Comparison of ENCODE assay signal across 17 cellular contexts in the genomic region with DNA sequence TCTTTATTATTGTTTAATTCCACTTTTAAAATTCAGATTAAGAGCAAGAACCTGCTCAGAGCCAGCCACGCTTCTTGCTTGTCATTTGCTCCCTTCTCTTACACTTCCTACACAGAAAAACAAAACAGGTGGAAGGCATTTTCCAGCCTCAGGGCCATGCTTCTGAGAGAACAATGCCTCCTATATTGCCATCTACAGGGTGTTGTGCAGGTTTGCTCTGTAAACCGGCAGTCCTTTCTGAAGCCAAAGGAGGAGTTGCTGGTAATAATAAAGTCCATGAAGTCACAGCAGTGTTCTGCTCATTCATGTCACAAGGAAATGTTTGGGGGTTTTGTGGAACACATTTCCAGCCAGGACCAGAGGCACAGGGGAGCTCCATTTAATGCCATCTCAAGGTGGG. TPM values are rescaled to one million over a fixed set of nuclear protein-coding genes. Genes with fewer than 3 reads are reported as not detected.
DNase-seq lines count a peak whose midpoint lies in the region; ATAC-seq and TF ChIP-seq lines count a peak whose summit lies in the region.
"Had no signal": no experiment of that assay in that cellular context is flagged by ENCODE, and none has a peak within 500 bp of the region (broad histone marks: within the 10 kb centered on the region; RNA-seq: fewer than 3 reads in every experiment).

No MANE protein-coding gene starts in this region.

- no peaks in the 10 kb centered on the region for H4K20me1 ChIP-seq in neural progenitor cell (ENCODE audit: low read depth)
- H4K20me1 ChIP-seq: BLaER1 had no signal

- no peak for ATAC-seq in GM18519 (IDR thresholded peaks at IDR 0.05; ENCODE audit: low FRiP score, unreplicated experiment)
- ATAC-seq in HG03439 (IDR thresholded peaks at IDR 0.05; ENCODE audit: unreplicated experiment), result no peak
- no peak for ATAC-seq in HG03097 (IDR thresholded peaks at IDR 0.05; ENCODE audit: low FRiP score, unreplicated experiment)
- ATAC-seq: K562, natural killer cell had no signal

- H3K4me3 Mint-ChIP-seq in endodermal cell, result no peak overlapping the region
- H3K4me3 Mint-ChIP-seq in neural progenitor cell, result no peak overlapping the region
- H3K4me3 Mint-ChIP-seq: natural killer cell had no signal

- H3K36me3 Mint-ChIP-seq in endodermal cell (ENCODE audit: low read depth) (no peaks in the 10 kb centered on the region), neural progenitor cell (no peaks in the 10 kb centered on the region)
- H3K36me3 Mint-ChIP-seq: natural killer cell had no signal

- H3K27ac ChIP-seq in endodermal cell (ENCODE audit: low read depth, low read length) (peak overlapping the region; percentile 80), neural progenitor cell (no peak overlapping the region)
- H3K27ac ChIP-seq: BLaER1, spleen had no signal

- H3K4me3 ChIP-seq in LNCaP clone FGC (ENCODE audit: low read depth, low read length) (no peak overlapping the region), endodermal cell (ENCODE audit: low read length) (no peak overlapping the region), neural progenitor cell (no peak overlapping the region)
- H3K4me3 ChIP-seq: BLaER1, esophagus squamous epithelium, HAP-1, K562, spleen had no signal

- H3K9me3 ChIP-seq in endodermal cell (ENCODE audit: control insufficient read depth, low read length), result peaks cover 16% of the 10 kb centered on the region
- H3K9me3 ChIP-seq in neural progenitor cell (ENCODE audit: low read depth), result no peaks in the 10 kb centered on the region
- H3K9me3 ChIP-seq: BLaER1, esophagus squamous epithelium, HAP-1, spleen had no signal

- 46 to 50% methylated on average over 2 of the region's 2 CpGs for WGBS in endodermal cell (ENCODE audit: insufficient coverage in 1 of 2, insufficient read length in 1 of 2), 2 experiments

- no peaks in the 10 kb centered on the region for H3K27me3 ChIP-seq in endodermal cell (ENCODE audit: control insufficient read depth, insufficient read depth, low read length, poor library complexity, severe bottlenecking)
- H3K27me3 ChIP-seq in neural progenitor cell, result no peaks in the 10 kb centered on the region
- H3K27me3 ChIP-seq: BLaER1, esophagus squamous epithelium, spleen had no signal

- H3K4me1 ChIP-seq in endodermal cell (ENCODE audit: control insufficient read depth, insufficient read depth, low read length), result peaks cover 7% of the 10 kb centered on the region
- peaks cover 9% of the 10 kb centered on the region for H3K4me1 ChIP-seq in neural progenitor cell
- H3K4me1 ChIP-seq: spleen had no signal

- H3K36me3 ChIP-seq in endodermal cell (ENCODE audit: control insufficient read depth, insufficient read depth, low read length) (no peaks in the 10 kb centered on the region), neural progenitor cell (no peaks in the 10 kb centered on the region)
- H3K36me3 ChIP-seq: BLaER1, esophagus squamous epithelium, HAP-1, spleen had no signal

- H3K27me3 Mint-ChIP-seq in endodermal cell (ENCODE audit: insufficient read depth), result no peaks in the 10 kb centered on the region
- peaks cover 9% of the 10 kb centered on the region for H3K27me3 Mint-ChIP-seq in neural progenitor cell (ENCODE audit: insufficient read depth, low read depth)

- DNase-seq in ELR (ENCODE audit: low read depth) (peak; percentile 21), LNCaP clone FGC (ENCODE audit: low read depth) (peak; percentile 23), endodermal cell (no peak), neural progenitor cell (ENCODE audit: low spot score) (peak; percentile 15)
- DNase-seq in activated naive CD4-positive, alpha-beta T cell treated with Interleukin-2 at 50 U/mL for 16 hours, result no peak
- DNase-seq: activated T-cell treated with anti-CD3 and anti-CD28 coated beads, Interleukin-2, amount 50 U/mL, for 1 hour; esophagus squamous epithelium; natural killer cell; NCI-H2227 treated with DMSO at 0.1 percent for 48 hours; SHP77; spleen had no signal

- H3K79me2 ChIP-seq in neural progenitor cell (ENCODE audit: low read depth), result no peaks in the 10 kb centered on the region

- peak; percentile 46 for TF ChIP-seq CTCF in LNCaP clone FGC (IDR thresholded peaks at IDR 0.05; ENCODE audit: control insufficient read depth, extremely low read depth, insufficient read depth)
- peak; percentile 64 for TF ChIP-seq CTCF in endodermal cell (conservative IDR thresholded peaks at IDR 0.05)
- TF ChIP-seq CTCF in neural progenitor cell (IDR thresholded peaks at IDR 0.05), result no peak

- H3K9me3 Mint-ChIP-seq in endodermal cell (peaks cover 10% of the 10 kb centered on the region), neural progenitor cell (peaks cover 11% of the 10 kb centered on the region)

- H3K27ac Mint-ChIP-seq in endodermal cell (no peak overlapping the region), neural progenitor cell (peak overlapping the region; percentile 44)
- H3K27ac Mint-ChIP-seq: natural killer cell had no signal

- H3F3A ChIP-seq in neural progenitor cell (ENCODE audit: low read depth), result no peaks in the 10 kb centered on the region

- H2AFZ ChIP-seq in neural progenitor cell (replicated peaks), result peak overlapping the region; percentile 15

- H3K9ac ChIP-seq in endodermal cell (ENCODE audit: extremely low read depth, low read length, poor library complexity, severe bottlenecking) (no peak overlapping the region), neural progenitor cell (no peak overlapping the region)
- H3K9ac ChIP-seq: BLaER1 had no signal

- peaks cover 31% of the 10 kb centered on the region for H3K4me1 Mint-ChIP-seq in endodermal cell
- H3K4me1 Mint-ChIP-seq in neural progenitor cell, result peaks cover 30% of the 10 kb centered on the region
- H3K4me1 Mint-ChIP-seq: natural killer cell had no signal

- no peak overlapping the region for H3K4me2 ChIP-seq in neural progenitor cell
- H3K4me2 ChIP-seq: BLaER1 had no signal

RNA-seq across cellular contexts. Expression of gene PRLR, which starts 16.1 kb away (rescaled TPM):
- total RNA-seq in endodermal cell, result 1 to 10 TPM; 4.1 to 6.5 TPM
- polyA plus RNA-seq in endodermal cell (2013, experiment 1 of 2), result 6.5 TPM
- 10.4 TPM for polyA plus RNA-seq in endodermal cell (2013, experiment 2 of 2)
- total RNA-seq in neural progenitor cell (ENCODE audit: low replicate concordance), result 0.51 and 1.3 TPM in 2 replicates
- polyA plus RNA-seq: K562 had no signal

Comparison
In these comparisons a context has a peak if more than half of its experiments do, and no peak if none do; other contexts are left out.
1. DNase-seq: peak in ELR (single experiment), LNCaP clone FGC (single experiment) and neural progenitor cell (single experiment); none in endodermal cell (single experiment) and activated naive CD4-positive, alpha-beta T cell treated with Interleukin-2 at 50 U/mL for 16 hours (single experiment).